8 cellular contexts compared by ENCODE assay signal in the genomic region with DNA sequence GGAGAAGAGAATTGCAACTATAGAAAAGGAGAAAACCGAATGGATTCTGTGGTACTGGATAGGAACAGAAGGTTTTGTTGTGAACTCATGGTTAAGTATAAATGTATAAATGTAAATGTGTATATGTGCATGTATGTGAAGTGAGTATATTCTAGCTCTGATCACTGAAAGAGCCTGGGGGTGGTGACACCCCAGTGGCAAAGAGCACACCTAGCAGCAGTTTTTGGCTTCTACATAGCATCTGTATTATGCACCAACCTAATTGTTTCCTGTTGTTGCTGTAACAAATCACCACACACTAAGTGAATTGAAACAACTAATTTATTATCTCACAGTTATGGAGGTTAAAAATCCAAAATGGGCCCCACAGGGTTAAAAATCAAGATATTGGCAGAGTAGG.
"Had no signal": no experiment of that assay in that cellular context is flagged by ENCODE, and none has a peak within 500 bp of the region (broad histone marks: within the 10 kb centered on the region; RNA-seq: fewer than 3 reads in every experiment).

No MANE protein-coding gene starts in this region.

- DNase-seq: GDM1, GF-D8 had no signal

- FAIRE-seq: G401.6, GM12878, GM12891, GM12892, GM18507, GM19239 had no signal

- H3K4me3 ChIP-seq: GM12878 had no signal

- ATAC-seq: GM12878 had no signal
